8 cellular contexts compared by ENCODE assay signal in the genomic region with DNA sequence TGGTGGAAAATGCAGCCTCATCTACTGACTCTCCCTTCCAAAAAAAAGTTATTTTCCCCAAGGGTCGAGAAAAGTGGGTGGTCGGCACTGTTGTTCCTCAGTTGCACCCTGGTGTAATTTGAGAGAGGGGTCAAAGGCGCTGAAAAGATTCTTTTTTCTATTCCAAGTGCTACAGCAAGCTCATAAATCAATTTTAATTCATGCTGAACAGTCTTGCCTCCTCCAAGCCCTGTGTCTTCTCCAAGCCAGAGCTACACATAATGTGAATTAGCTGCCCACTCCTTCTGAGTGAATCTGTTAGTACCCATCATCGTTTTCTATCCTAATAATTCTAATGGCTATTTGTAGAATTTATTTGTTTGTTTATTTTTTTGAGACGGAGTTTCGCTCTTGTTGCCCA. TPM values are rescaled to one million over a fixed set of nuclear protein-coding genes. Genes with fewer than 3 reads are reported as not detected.
DNase-seq lines count a peak whose midpoint lies in the region; ATAC-seq and TF ChIP-seq lines count a peak whose summit lies in the region.

No MANE protein-coding gene starts in this region.

- H3K9ac ChIP-seq in parathyroid adenoma: no peak overlapping the region

- TF ChIP-seq CTCF in GM06990 (IDR thresholded peaks at IDR 0.05; ENCODE audit: insufficient read depth, low read length, poor library complexity, severe bottlenecking) (no peak), OCI-LY7 (conservative IDR thresholded peaks at IDR 0.05; ENCODE audit: low read length) (no peak), endothelial cell (IDR thresholded peaks at IDR 0.05; ENCODE audit: unreplicated experiment) (no peak), parathyroid adenoma (IDR thresholded peaks at IDR 0.05) (no peak)

- H3K27ac Mint-ChIP-seq in endothelial cell (ENCODE audit: unreplicated experiment): no peak overlapping the region

- no peaks in the 10 kb centered on the region for H4K20me1 ChIP-seq in OCI-LY7 (ENCODE audit: insufficient read depth, low read length)

- H3K4me3 Mint-ChIP-seq in endothelial cell (ENCODE audit: unreplicated experiment): peak overlapping the region; percentile 87

- POLR2A ChIA-PET in OCI-LY7 (lab: Charles Lee): interaction anchor here (0.5 to 2.0 kb wide), 7 partner anchors 20 to 338 kb away, joined by 3 to 8 read pairs (median 3); partner anchors contain the start of gene MRPS31

- ATAC-seq in GM21619 (IDR thresholded peaks at IDR 0.05; ENCODE audit: unreplicated experiment): no peak

- H3K4me2 ChIP-seq in OCI-LY7 (ENCODE audit: low read length) (peak overlapping the region; percentile 84), parathyroid adenoma (ENCODE audit: low read length) (peak overlapping the region; percentile 60)

- CTCF ChIA-PET in OCI-LY7 (lab: Charles Lee; ENCODE audit: unreplicated experiment): no interaction called here

- no peaks in the 10 kb centered on the region for H3K36me3 Mint-ChIP-seq in endothelial cell (ENCODE audit: low read depth, unreplicated experiment)

- H3K36me3 ChIP-seq in GM06990 (ENCODE audit: control insufficient read depth, insufficient read depth, low read length): peaks cover 3% of the 10 kb centered on the region
- peaks cover 21% of the 10 kb centered on the region for H3K36me3 ChIP-seq in OCI-LY7 (ENCODE audit: insufficient read depth, low read length)
- H3K36me3 ChIP-seq in parathyroid adenoma (ENCODE audit: control insufficient read depth, insufficient read depth, low read length): no peaks in the 10 kb centered on the region

- intact Hi-C loops in OCI-LY7 (cut with micrococcal nuclease; ENCODE audit: unreplicated experiment): loop anchor here (1.0 to 5.0 kb wide), 4 partner anchors 131 to 712 kb away; partner anchors contain the start of gene WBP4

- peak overlapping the region; percentile 44; the same call in 1 of the 2 replicates for H2AFZ ChIP-seq in OCI-LY7 (ENCODE audit: low read length)
- H2AFZ ChIP-seq in parathyroid adenoma: peak overlapping the region; percentile 82

- DNase-seq in GM06990 (ENCODE audit: extremely low read depth, insufficient read length) (no peak), OCI-LY7 (ENCODE audit: low spot score) (peak; percentile 35), endothelial cell (ENCODE audit: low spot score) (no peak), germinal center (ENCODE audit: low spot score) (no peak), midbrain (lab: John Stamatoyannopoulos, UW) (no peak), hepatic stellate cell (ENCODE audit: low spot score) (no peak)

- no peaks in the 10 kb centered on the region for H3K4me1 Mint-ChIP-seq in endothelial cell (ENCODE audit: unreplicated experiment)

- peak overlapping the region; percentile 92 for H3K27ac ChIP-seq in OCI-LY7 (ENCODE audit: low read depth, low read length, poor library complexity, severe bottlenecking)
- H3K27ac ChIP-seq in parathyroid adenoma: peak overlapping the region; percentile 48

- H3K4me3 ChIP-seq in GM06990 (replicated peaks; ENCODE audit: low read depth, low read length) (peak overlapping the region; percentile 82), OCI-LY7 (ENCODE audit: low read depth, low read length, poor library complexity, severe bottlenecking) (peak overlapping the region; percentile 72), parathyroid adenoma (ENCODE audit: low read depth, low read length) (peak overlapping the region; percentile 47)

- no peaks in the 10 kb centered on the region for H3K9me3 Mint-ChIP-seq in endothelial cell (ENCODE audit: unreplicated experiment)

- H3K4me1 ChIP-seq in OCI-LY7 (ENCODE audit: insufficient read depth, low read length, poor library complexity, severe bottlenecking) (peaks cover 46% of the 10 kb centered on the region), parathyroid adenoma (no peaks in the 10 kb centered on the region)

- peaks cover 1% of the 10 kb centered on the region for H3K27me3 Mint-ChIP-seq in endothelial cell (ENCODE audit: unreplicated experiment)

- H3K27me3 ChIP-seq in GM06990 (replicated peaks; ENCODE audit: control insufficient read depth, insufficient read depth, low read length) (no peaks in the 10 kb centered on the region), parathyroid adenoma (ENCODE audit: control insufficient read depth, insufficient read depth, low read length) (no peaks in the 10 kb centered on the region)

- H3K9me3 ChIP-seq in OCI-LY7 (ENCODE audit: low read length) (no peaks in the 10 kb centered on the region), parathyroid adenoma (ENCODE audit: control insufficient read depth, low read length) (no peaks in the 10 kb centered on the region)

- BruUV-seq in OCI-LY7 (replicated peaks; lab: Mats Ljungman, UMichigan): no TSS peak

- peaks cover 37% of the 10 kb centered on the region; the same call in 1 of the 2 replicates for H3K79me2 ChIP-seq in OCI-LY7 (ENCODE audit: insufficient read depth, low read depth, low read length)
- H3K79me2 ChIP-seq in parathyroid adenoma: no peaks in the 10 kb centered on the region

- no peaks in the 10 kb centered on the region for H3K9me2 ChIP-seq in OCI-LY7 (ENCODE audit: insufficient read depth, low read length)

RNA-seq across cellular contexts. Expression of gene SLC25A15, which starts 0.8 kb away (rescaled TPM):
- 61.3 and 71.0 TPM in 2 replicates for total RNA-seq in OCI-LY7 (2014; rRNA removed; shearing (Covaris generic))
- total RNA-seq in OCI-LY7 (2022) (56.3 and 57.7 TPM in 2 replicates), endothelial cell (ENCODE audit: unreplicated experiment) (7.6 TPM)

RNA-seq across cellular contexts. Expression of gene MRPS31, which starts 19.2 kb away (rescaled TPM):
- 27.0 and 37.3 TPM in 2 replicates for total RNA-seq in OCI-LY7 (2014; rRNA removed; shearing (Covaris generic))
- total RNA-seq in OCI-LY7 (2022) (51.6 and 60.2 TPM in 2 replicates), endothelial cell (ENCODE audit: unreplicated experiment) (16.7 TPM)
